ENCODE assay signal across 11 cellular contexts in genomic region chr4:47662975-47663374, GRCh38.
DNase-seq lines count a peak whose midpoint lies in the region; ATAC-seq and TF ChIP-seq lines count a peak whose summit lies in the region.
"Had no signal": no experiment of that assay in that cellular context is flagged by ENCODE, and none has a peak within 500 bp of the region (broad histone marks: within the 10 kb centered on the region; RNA-seq: fewer than 3 reads in every experiment).

No MANE protein-coding gene starts in this region.

- intact Hi-C loops in thyroid gland (cut with DNase I) (no loop called here), esophagus squamous epithelium (cut with DNase I) (no loop called here)

- H3K27ac ChIP-seq in neural cell (ENCODE audit: low read length) (no peak overlapping the region), thyroid gland (no peak overlapping the region), esophagus squamous epithelium (no peak overlapping the region)
- H3K27ac ChIP-seq: heart right ventricle, tibial artery had no signal

- H3K9me3 ChIP-seq in neural cell (ENCODE audit: low read length) (no peaks in the 10 kb centered on the region), thyroid gland (no peaks in the 10 kb centered on the region), esophagus squamous epithelium (no peaks in the 10 kb centered on the region)
- H3K9me3 ChIP-seq: heart right ventricle, tibial artery had no signal

- 82 to 84% methylated on average over 3 of the region's 3 CpGs for WGBS in thyroid gland, 2 donors
- 68 to 77% methylated on average over 3 of the region's 3 CpGs for WGBS in esophagus squamous epithelium, 2 donors

- H3K4me1 ChIP-seq in thyroid gland (no peaks in the 10 kb centered on the region), esophagus squamous epithelium (no peaks in the 10 kb centered on the region)
- H3K4me1 ChIP-seq: heart right ventricle, tibial artery had no signal

- no peaks in the 10 kb centered on the region for H4K20me1 ChIP-seq in neural cell (ENCODE audit: insufficient read depth)

- no peak overlapping the region for H2AFZ ChIP-seq in neural cell (ENCODE audit: low read depth, low read length)

- no peak for TF ChIP-seq EP300 in neural cell (conservative IDR thresholded peaks at IDR 0.05; ENCODE audit: poor library complexity, severe bottlenecking)

- no peak for TF ChIP-seq POLR2A in thyroid gland (IDR thresholded peaks at IDR 0.05)
- TF ChIP-seq POLR2A in esophagus squamous epithelium (IDR thresholded peaks at IDR 0.05), result no peak

- H3K4me2 ChIP-seq in neural cell (ENCODE audit: low read length), result no peak overlapping the region

- no peak for ATAC-seq in HG02870 (IDR thresholded peaks at IDR 0.05; ENCODE audit: unreplicated experiment)
- ATAC-seq: heart right ventricle had no signal

- no peak for TF ChIP-seq RAD21 in neural cell (conservative IDR thresholded peaks at IDR 0.05)

- no peaks in the 10 kb centered on the region for H3K79me2 ChIP-seq in neural cell (replicated peaks; ENCODE audit: insufficient read depth, low read length)

- no peak overlapping the region for H3K4me3 ChIP-seq in Jurkat, Clone E6-1 (ENCODE audit: low read length)
- H3K4me3 ChIP-seq in neural cell (ENCODE audit: low read length), result no peak overlapping the region
- H3K4me3 ChIP-seq in thyroid gland (replicated peaks in 1 of 3), result no peak overlapping the region
- no peak overlapping the region for H3K4me3 ChIP-seq in esophagus squamous epithelium
- H3K4me3 ChIP-seq: heart right ventricle, tibial artery had no signal

- H3K27me3 ChIP-seq in neural cell (ENCODE audit: insufficient read depth, low read depth, low read length) (no peaks in the 10 kb centered on the region), thyroid gland (no peaks in the 10 kb centered on the region), esophagus squamous epithelium (peaks cover 0 to 5% (median 0%) of the 10 kb centered on the region in 4 donors)
- H3K27me3 ChIP-seq: heart right ventricle, tibial artery had no signal

- no peaks in the 10 kb centered on the region for H3K9me2 ChIP-seq in neural cell (ENCODE audit: insufficient read depth, low read length)

- TF ChIP-seq CTCF in neural cell (IDR thresholded peaks at IDR 0.05; ENCODE audit: poor library complexity, severe bottlenecking) (peak; percentile 14), thyroid gland (IDR thresholded peaks at IDR 0.05) (peak in 1 of 6 experiments; percentile 20), esophagus squamous epithelium (IDR thresholded peaks at IDR 0.05) (peak in 1 of 6 experiments; percentile 25)

- H3K9ac ChIP-seq in neural cell (ENCODE audit: low read length), result no peak overlapping the region

- no peaks in the 10 kb centered on the region for H3F3A ChIP-seq in neural cell (ENCODE audit: insufficient read depth, low read length, poor library complexity, severe bottlenecking)

- H3K36me3 ChIP-seq in neural cell (ENCODE audit: insufficient read depth, low read length) (no peaks in the 10 kb centered on the region), thyroid gland (no peaks in the 10 kb centered on the region), esophagus squamous epithelium (no peaks in the 10 kb centered on the region)
- H3K36me3 ChIP-seq: tibial artery had no signal

- peak; percentile 50 for DNase-seq in DMS 273 (lab: John Stamatoyannopoulos, UW; ENCODE audit: unreplicated experiment)
- DNase-seq in DMS 273 treated with DMSO at 0.1 percent for 48 hours (lab: John Stamatoyannopoulos, UW), result no peak
- peak; percentile 10 for DNase-seq in Jurkat, Clone E6-1 (ENCODE audit: low read depth, low spot score)
- peak; percentile 18 for DNase-seq in activated naive CD4-positive, alpha-beta T cell treated with anti-CD3 and anti-CD28 coated beads, Interleukin-2, amount 50 U/mL, for 16 hours
- DNase-seq in thyroid gland, result no peak
- DNase-seq in esophagus squamous epithelium (lab: John Stamatoyannopoulos, UW), result no peak
- DNase-seq: activated effector memory CD4-positive, alpha-beta T cell treated with Interleukin-2 at 50 U/mL for 16 hours; heart right ventricle; tibial artery had no signal

TF ChIP-seq in neural cell, 6 proteins besides CTCF, POLR2A, EP300 and RAD21:
- TF ChIP-seq POLR2AphosphoS5 (IDR thresholded peaks at IDR 0.05) (no peak), MXI1 (conservative IDR thresholded peaks at IDR 0.05; ENCODE audit: poor library complexity, severe bottlenecking) (no peak), EZH2 (IDR thresholded peaks at IDR 0.05; ENCODE audit: borderline replicate concordance, insufficient read depth, low read length, poor library complexity, severe bottlenecking) (no peak), REST (IDR thresholded peaks at IDR 0.05; ENCODE audit: borderline replicate concordance) (no peak), SMC3 (conservative IDR thresholded peaks at IDR 0.05; ENCODE audit: poor library complexity) (no peak), TAF1 (IDR thresholded peaks at IDR 0.05; ENCODE audit: low read depth) (no peak)

Comparison
In these comparisons a context has a peak if more than half of its experiments do, and no peak if none do; other contexts are left out.
1. DNase-seq: peak in DMS 273 (single experiment), Jurkat, Clone E6-1 (single experiment) and activated naive CD4-positive, alpha-beta T cell treated with anti-CD3 and anti-CD28 coated beads, Interleukin-2, amount 50 U/mL, for 16 hours (single experiment); none in DMS 273 treated with DMSO at 0.1 percent for 48 hours (single experiment), thyroid gland (0 of 2) and esophagus squamous epithelium (single experiment).